In genomic region chr6:37691904-37692806, GRCh38 we compare ENCODE assay signal across 8 cellular contexts. TPM values are rescaled to one million over a fixed set of nuclear protein-coding genes. Genes with fewer than 3 reads are reported as not detected.
DNase-seq lines count a peak whose midpoint lies in the region; ATAC-seq and TF ChIP-seq lines count a peak whose summit lies in the region.

No MANE protein-coding gene starts in this region.

- peaks cover 10% of the 10 kb centered on the region for H3K4me1 ChIP-seq in OCI-LY1 (ENCODE audit: insufficient read depth, low read length, severe bottlenecking)
- peaks cover 16 to 52% (median 31%) of the 10 kb centered on the region in 3 donors for H3K4me1 ChIP-seq in esophagus squamous epithelium

- ATAC-seq in HG03521 (IDR thresholded peaks at IDR 0.05; ENCODE audit: unreplicated experiment) (peak; percentile 53), HG03457 (IDR thresholded peaks at IDR 0.05; ENCODE audit: unreplicated experiment) (no peak)

- no peaks in the 10 kb centered on the region for H3K79me2 ChIP-seq in OCI-LY1 (ENCODE audit: insufficient read depth, low read length)

- TF ChIP-seq CTCF in GM10266 (IDR thresholded peaks at IDR 0.05; ENCODE audit: control insufficient read depth, insufficient read depth, low read depth, missing control alignments): peak; percentile 99
- TF ChIP-seq CTCF in OCI-LY1 (IDR thresholded peaks at IDR 0.05; ENCODE audit: low read length): peak; percentile 98
- peak; percentile 96 to 99 (median 98) for TF ChIP-seq CTCF in esophagus squamous epithelium (IDR thresholded peaks at IDR 0.05)
- TF ChIP-seq CTCF in nephron (IDR thresholded peaks at IDR 0.05; ENCODE audit: unreplicated experiment in 3 of 3): peak; percentile 95 to 98 (median 96)

- no peaks in the 10 kb centered on the region for H3K9me3 Mint-ChIP-seq in nephron

- no peak for TF ChIP-seq POLR2A in esophagus squamous epithelium (IDR thresholded peaks at IDR 0.05)

- 24 to 49% methylated on average over 9 to 12 of the region's 18 CpGs for WGBS in esophagus squamous epithelium, 2 donors

- intact Hi-C loops in esophagus squamous epithelium (cut with DNase I): loop anchor here (10.0 kb wide), 2 partner anchors 207 to 803 kb away; no protein-coding TSS in a partner anchor

- no peak overlapping the region for H3K9ac ChIP-seq in OCI-LY1 (ENCODE audit: low read length)

- peaks cover 72% of the 10 kb centered on the region for H3K27me3 Mint-ChIP-seq in nephron (ENCODE audit: low read depth)

- no peak overlapping the region for H3K27ac Mint-ChIP-seq in nephron

- no peak overlapping the region for H3K4me2 ChIP-seq in OCI-LY1 (ENCODE audit: low read length)

- H3K9me3 ChIP-seq in OCI-LY1 (ENCODE audit: low read length) (no peaks in the 10 kb centered on the region), esophagus squamous epithelium (no peaks in the 10 kb centered on the region)

- no peaks in the 10 kb centered on the region for H3F3A ChIP-seq in OCI-LY1 (ENCODE audit: insufficient read depth, low read length)

- peaks cover 12% of the 10 kb centered on the region for H3K27me3 ChIP-seq in OCI-LY1 (ENCODE audit: insufficient read depth, low read length)
- peaks cover 0 to 50% (median 0%) of the 10 kb centered on the region in 4 donors for H3K27me3 ChIP-seq in esophagus squamous epithelium

- H3K4me3 Mint-ChIP-seq in nephron: no peak overlapping the region

- no peaks in the 10 kb centered on the region for H3K9me2 ChIP-seq in OCI-LY1 (ENCODE audit: low read depth, low read length)

- H3K36me3 ChIP-seq in OCI-LY1 (ENCODE audit: insufficient read depth, low read length) (no peaks in the 10 kb centered on the region), esophagus squamous epithelium (no peaks in the 10 kb centered on the region)

- H3K27ac ChIP-seq in OCI-LY1 (ENCODE audit: low read depth, low read length, poor library complexity, severe bottlenecking) (no peak overlapping the region), esophagus squamous epithelium (no peak overlapping the region)

- no peak overlapping the region for H3K4me3 ChIP-seq in OCI-LY1 (ENCODE audit: low read depth, low read length, poor library complexity, severe bottlenecking)
- no peak overlapping the region for H3K4me3 ChIP-seq in esophagus squamous epithelium

- H2AFZ ChIP-seq in OCI-LY1 (ENCODE audit: low read length): no peak overlapping the region

- peaks cover 21% of the 10 kb centered on the region for H3K4me1 Mint-ChIP-seq in nephron

- peaks cover 5% of the 10 kb centered on the region for H3K36me3 Mint-ChIP-seq in nephron (ENCODE audit: low read depth)

- DNase-seq in GM10266 (ENCODE audit: extremely low spot score) (peak; percentile 86), esophagus squamous epithelium (lab: John Stamatoyannopoulos, UW) (no peak)
- peak; percentile 88 for DNase-seq in activated T-cell treated with anti-CD3 and anti-CD28 coated beads, Interleukin-2, amount 50 U/mL, for 1 hour
- peak; percentile 60 for DNase-seq in stimulated activated naive CD4-positive, alpha-beta T cell treated with Interleukin-2 at 50 U/mL for 16 hours (lab: John Stamatoyannopoulos, UW)

- no peaks in the 10 kb centered on the region for H4K20me1 ChIP-seq in OCI-LY1 (ENCODE audit: insufficient read depth, low read length)

RNA-seq across cellular contexts. Expression of gene MDGA1, which starts 5.5 kb away (rescaled TPM):
- total RNA-seq in esophagus squamous epithelium: 10 to 100 TPM; 10.1 to 26.5 (median 11.3) TPM
